In the genomic region with DNA sequence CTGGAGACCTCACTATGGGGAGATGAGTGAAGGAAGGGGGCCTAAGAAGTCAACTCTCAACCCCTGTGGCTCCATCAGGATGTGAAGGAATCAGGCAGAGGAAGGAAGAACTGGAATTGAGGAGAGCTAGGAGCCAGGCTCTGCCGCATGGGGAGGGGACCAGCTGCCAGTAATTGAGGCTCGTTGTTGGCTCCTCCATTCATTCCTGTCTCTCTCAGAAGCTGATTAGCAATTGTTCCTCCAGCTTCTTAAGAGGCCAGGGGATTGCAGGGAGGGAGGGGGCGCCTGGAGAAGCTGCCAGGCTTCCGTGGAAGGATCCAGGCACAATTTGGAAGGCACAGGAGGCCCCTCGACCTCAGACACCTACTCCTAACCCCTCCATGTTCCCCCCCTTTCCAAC, we compare ENCODE assay signal across 24 cellular contexts. TPM values are rescaled to one million over a fixed set of nuclear protein-coding genes. Genes with fewer than 3 reads are reported as not detected.
"Had no signal": no experiment of that assay in that cellular context is flagged by ENCODE, and none has a peak within 500 bp of the region (broad histone marks: within the 10 kb centered on the region; RNA-seq: fewer than 3 reads in every experiment).

No MANE protein-coding gene starts in this region.

- H3K4me1 ChIP-seq: esophagus squamous epithelium, gastroesophageal sphincter, left ventricle myocardium inferior, lower lobe of right lung, psoas muscle, right lobe of liver, suprapubic skin, thyroid gland had no signal

- H3K9me3 ChIP-seq: esophagus squamous epithelium, gastroesophageal sphincter, left ventricle myocardium inferior, lower lobe of right lung, neutrophil, psoas muscle, right lobe of liver, suprapubic skin, thyroid gland had no signal

- ATAC-seq: gastroesophageal sphincter; left cardiac atrium; lower lobe of right lung; natural killer cell treated with Interleukin-12 subunit alpha and Interleukin-12 subunit beta and Interleukin-15 and Interleukin-18, amount 100 ng/mL, for 72 hours; psoas muscle; right lobe of liver; stimulated activated effector memory CD8-positive, alpha-beta T cell treated with anti-CD3 and anti-CD28 coated beads, Interleukin-12 subunit alpha, Interleukin-12 subunit beta, amount 100 ng/mL, for 72 hours; stimulated activated naive CD8-positive, alpha-beta T cell treated with anti-CD3 and anti-CD28 coated beads, Interleukin-15, Interleukin-2, amounts not matched to agents 100 U/mL and 50 U/mL, for 24 hours had no signal

- H3K27ac ChIP-seq: esophagus squamous epithelium, gastroesophageal sphincter, left ventricle myocardium inferior, lower lobe of right lung, neutrophil, psoas muscle, right lobe of liver, suprapubic skin, thyroid gland had no signal

- H3K4me3 ChIP-seq: esophagus squamous epithelium, gastroesophageal sphincter, left ventricle myocardium inferior, lower lobe of right lung, psoas muscle, right lobe of liver, suprapubic skin, thyroid gland had no signal

- DNase-seq: dermis blood vessel endothelial cell; esophagus squamous epithelium; foreskin fibroblast; glutamatergic neuron; left cardiac atrium; left ventricle myocardium inferior; lower lobe of right lung; psoas muscle; retina; right lobe of liver; stimulated activated CD4-positive, alpha-beta T cell treated with anti-CD3 and anti-CD28 coated beads, Interleukin-4, amount 100 ng/mL, for 1 hour; stimulated activated CD8-positive, alpha-beta memory T cell treated with anti-CD3 and anti-CD28 coated beads, Interleukin-4, amount 100 ng/mL, for 48 hours; stimulated activated naive CD8-positive, alpha-beta T cell treated with anti-CD3 and anti-CD28 coated beads, Interleukin-15, Interleukin-2, amounts not matched to agents 100 U/mL and 50 U/mL, for 24 hours; thyroid gland had no signal

- FAIRE-seq: keratinocyte, urothelium cell line had no signal

- H3K36me3 ChIP-seq: esophagus squamous epithelium, gastroesophageal sphincter, left ventricle myocardium inferior, lower lobe of right lung, neutrophil, right lobe of liver, suprapubic skin, thyroid gland had no signal

RNA-seq across cellular contexts. Expression of a gene that starts 46.1 kb away (rescaled TPM):
- total RNA-seq: dermis blood vessel endothelial cell; epithelial cell of proximal tubule; esophagus squamous epithelium; left cardiac atrium; left ventricle myocardium inferior; mesothelial cell of epicardium; myocyte; natural killer cell treated with Interleukin-12 subunit alpha and Interleukin-12 subunit beta and Interleukin-15 and Interleukin-18, amount 100 ng/mL, for 72 hours; psoas muscle; right lobe of liver; suprapubic skin; thyroid gland had no signal
- polyA plus RNA-seq: keratinocyte, psoas muscle had no signal
